In the genomic region with DNA sequence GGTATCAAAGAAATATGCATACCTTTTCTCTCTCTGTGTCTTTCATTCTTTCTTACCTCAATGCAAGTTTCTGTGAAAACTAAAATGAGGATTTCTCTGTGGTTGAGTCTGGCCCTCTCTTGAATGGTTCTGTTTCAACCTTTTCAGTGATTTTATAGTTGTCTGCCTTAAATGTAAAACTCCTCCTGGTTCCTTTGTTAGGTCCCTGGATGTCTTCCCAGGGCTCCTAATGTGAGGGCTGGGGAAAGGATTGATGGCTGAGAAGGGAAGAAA, we compare ENCODE assay signal across 20 cellular contexts.
"Had no signal": no experiment of that assay in that cellular context is flagged by ENCODE, and none has a peak within 500 bp of the region (broad histone marks: within the 10 kb centered on the region; RNA-seq: fewer than 3 reads in every experiment).

No MANE protein-coding gene starts in this region.

- H3K36me3 Mint-ChIP-seq: activated naive CD4-positive, alpha-beta T cell treated with anti-CD3 and anti-CD28 coated beads, Interleukin-2, amount 50 U/mL, for 24 hours; naive B cell had no signal

- H3K4me3 Mint-ChIP-seq: activated naive CD4-positive, alpha-beta T cell treated with anti-CD3 and anti-CD28 coated beads, Interleukin-2, amount 50 U/mL, for 24 hours; naive B cell; T-helper 2 cell treated with Interferon-gamma antibody and Interleukin-4, amounts not matched to agents 5 μg/mL and 100 μg/mL, for 36 hours had no signal

- H3K27me3 Mint-ChIP-seq: activated naive CD4-positive, alpha-beta T cell treated with anti-CD3 and anti-CD28 coated beads, Interleukin-2, amount 50 U/mL, for 24 hours; naive B cell; progenitor cell of endocrine pancreas had no signal

- ATAC-seq: left lung, right cardiac atrium had no signal

- H3K4me1 ChIP-seq: adrenal gland, esophagus muscularis mucosa, left lung, tibial nerve had no signal

- H3K27ac ChIP-seq: adrenal gland, coronary artery, esophagus muscularis mucosa, left lung, tibial nerve had no signal

- DNase-seq: activated CD4-positive, CD25-positive, alpha-beta regulatory T cell treated with anti-CD3 and anti-CD28 coated beads, Interleukin-2, amount 50 U/mL, for 72 hours; activated effector memory CD4-positive, alpha-beta T cell treated with anti-CD3 and anti-CD28 coated beads, Interleukin-2, amount 50 U/mL, for 16 hours; activated T-cell treated with anti-CD3 and anti-CD28 coated beads, Interleukin-2, amount 50 U/mL, for 1 hour; adrenal gland; caudate nucleus; hippocampal formation; kidney; left lung; mammary epithelial cell; naive B cell; right cardiac atrium; stimulated activated CD4-positive, alpha-beta T cell treated with anti-CD3 and anti-CD28 coated beads, Interleukin-4, amount 100 ng/mL, for 24 hours; stimulated activated naive CD4-positive, alpha-beta T cell treated with Interleukin-2 at 50 U/mL for 16 hours; substantia nigra had no signal

- H3K4me3 ChIP-seq: adrenal gland, coronary artery, esophagus muscularis mucosa, left lung, tibial nerve had no signal

- H3K27me3 ChIP-seq: adrenal gland, esophagus muscularis mucosa, left lung, tibial nerve had no signal

- H3K4me1 Mint-ChIP-seq: activated naive CD4-positive, alpha-beta T cell treated with anti-CD3 and anti-CD28 coated beads, Interleukin-2, amount 50 U/mL, for 24 hours; naive B cell had no signal

- H3K9me3 ChIP-seq: adrenal gland, esophagus muscularis mucosa, tibial nerve had no signal

- H3K36me3 ChIP-seq: adrenal gland, esophagus muscularis mucosa, left lung, tibial nerve had no signal

- H3K9me3 Mint-ChIP-seq: activated naive CD4-positive, alpha-beta T cell treated with anti-CD3 and anti-CD28 coated beads, Interleukin-2, amount 50 U/mL, for 24 hours had no signal

- H3K27ac Mint-ChIP-seq: activated naive CD4-positive, alpha-beta T cell treated with anti-CD3 and anti-CD28 coated beads, Interleukin-2, amount 50 U/mL, for 24 hours; T-helper 2 cell treated with Interferon-gamma antibody and Interleukin-4, amounts not matched to agents 5 μg/mL and 100 μg/mL, for 36 hours had no signal
